31 cellular contexts compared by ENCODE assay signal in the genomic region with DNA sequence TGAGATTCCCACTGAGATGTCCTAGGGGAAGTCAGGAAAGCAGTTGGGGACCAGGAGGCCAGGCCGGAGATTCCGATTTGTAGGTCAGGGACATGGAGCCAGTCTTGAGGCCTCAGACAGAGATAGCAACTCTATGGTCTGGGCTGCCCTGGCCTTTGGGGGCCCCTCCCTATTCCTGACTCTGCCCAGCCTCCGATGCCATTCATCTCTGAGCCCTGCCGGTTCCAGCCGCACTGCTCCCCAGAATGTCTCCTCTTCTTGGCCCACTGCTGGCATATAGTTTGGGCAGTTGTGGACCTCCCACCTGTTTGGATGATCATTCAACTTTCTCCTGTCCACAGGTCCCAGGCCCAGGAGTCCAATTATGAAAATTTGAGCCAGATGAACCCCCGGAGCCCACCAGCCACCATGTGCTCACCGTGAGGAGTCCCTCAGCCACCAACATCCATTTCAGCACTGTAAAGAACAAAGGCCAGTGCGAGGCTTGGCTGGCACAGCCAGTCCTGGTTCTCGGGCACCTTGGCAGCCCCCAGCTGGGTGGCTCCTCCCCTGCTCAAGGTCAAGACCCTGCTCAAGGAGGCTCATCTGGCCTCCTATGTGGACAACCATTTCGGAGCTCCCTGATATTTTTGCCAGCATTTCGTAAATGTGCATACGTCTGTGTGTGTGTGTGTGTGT. TPM values are rescaled to one million over a fixed set of nuclear protein-coding genes. Genes with fewer than 3 reads are reported as not detected.
"Had no signal": no experiment of that assay in that cellular context is flagged by ENCODE, and none has a peak within 500 bp of the region (broad histone marks: within the 10 kb centered on the region; RNA-seq: fewer than 3 reads in every experiment).

No MANE protein-coding gene starts in this region.

- DNase-seq: activated CD4-positive, alpha-beta T cell treated with anti-CD3 and anti-CD28 coated beads for 4 hours; activated CD4-positive, alpha-beta T cell treated with anti-CD3 and anti-CD28 coated beads, Interleukin-2, amount 50 U/mL, for 1 hour; activated CD4-positive, alpha-beta T cell treated with anti-CD3 and anti-CD28 coated beads, Interleukin-2, amount 50 U/mL, for 48 hours; activated CD4-positive, CD25-positive, alpha-beta regulatory T cell; activated CD4-positive, CD25-positive, alpha-beta regulatory T cell treated with anti-CD3 and anti-CD28 coated beads, Interleukin-2, amount 50 U/mL, for 72 hours; activated CD8-positive, alpha-beta memory T cell treated with anti-CD3 and anti-CD28 coated beads for 24 hours; activated CD8-positive, alpha-beta T cell treated with anti-CD3 and anti-CD28 coated beads for 36 hours; activated effector memory CD4-positive, alpha-beta T cell treated with anti-CD3 and anti-CD28 coated beads, Interleukin-2, amount 50 U/mL, for 16 hours; activated naive CD4-positive, alpha-beta T cell treated with anti-CD3 and anti-CD28 coated beads for 36 hours; activated naive CD8-positive, alpha-beta T cell treated with anti-CD3 and anti-CD28 coated beads for 36 hours; activated naive CD8-positive, alpha-beta T cell treated with anti-CD3 and anti-CD28 coated beads, Interleukin-2, amount 50 U/mL, for 24 hours; activated T-cell treated with anti-CD3 and anti-CD28 coated beads, Interleukin-2, amount 50 U/mL, for 48 hours; adrenal gland; amygdala; aorta; body of pancreas; caudate nucleus; cortex of kidney; dermis blood vessel endothelial cell; effector CD4-positive, alpha-beta T cell; effector memory CD8-positive, alpha-beta T cell; erythroblast; foreskin keratinocyte; gastrocnemius medialis; glutamatergic neuron; T-helper 2 cell had no signal

- H3K9me3 ChIP-seq: adrenal gland, body of pancreas, esophagus muscularis mucosa, gastrocnemius medialis, heart left ventricle had no signal

- ATAC-seq: activated CD8-positive, alpha-beta T cell treated with anti-CD3 and anti-CD28 coated beads for 36 hours; activated naive CD8-positive, alpha-beta T cell treated with anti-CD3 and anti-CD28 coated beads, Interleukin-2, amount 50 U/mL, for 24 hours; body of pancreas; effector memory CD8-positive, alpha-beta T cell; foreskin keratinocyte; gastrocnemius medialis; heart left ventricle had no signal

- H3K4me3 ChIP-seq: adrenal gland, body of pancreas, esophagus muscularis mucosa, gastrocnemius medialis, heart left ventricle had no signal

- H3K36me3 ChIP-seq: adrenal gland, esophagus muscularis mucosa, gastrocnemius medialis, heart left ventricle had no signal

- H3K27ac ChIP-seq: adrenal gland, body of pancreas, esophagus muscularis mucosa, foreskin keratinocyte, gastrocnemius medialis, heart left ventricle had no signal

- H3K4me1 ChIP-seq: foreskin keratinocyte had no signal

RNA-seq across cellular contexts. Expression of a gene that starts 16.4 kb away (rescaled TPM):
- total RNA-seq: activated CD8-positive, alpha-beta T cell treated with anti-CD3 and anti-CD28 coated beads for 36 hours; activated naive CD4-positive, alpha-beta T cell treated with anti-CD3 and anti-CD28 coated beads for 36 hours; activated naive CD8-positive, alpha-beta T cell treated with anti-CD3 and anti-CD28 coated beads for 36 hours; activated T-helper 1 cell treated with anti-CD3 and anti-CD28 coated beads, Interleukin-12 subunit alpha, Interleukin-12 subunit beta, Interleukin-2, Interleukin-4 antibody, amounts not matched to agents 30 ng/mL and 10 ng/mL and 1 ng/mL, durations not matched to agents 14 hours and 24 hours and 36 hours; activated T-helper 2 cell treated with anti-CD3 and anti-CD28 coated beads, Interferon-gamma antibody, Interleukin-2, Interleukin-4, amounts not matched to agents 10 μg/mL and 5 μg/mL and 100 μg/mL, durations not matched to agents 14 hours and 24 hours and 36 hours; dermis blood vessel endothelial cell; gastrocnemius medialis; T-helper 1 cell treated with Interleukin-12 subunit alpha and Interleukin-12 subunit beta and Interleukin-4 antibody, amounts not matched to agents 30 ng/mL and 1 ng/mL, for 36 hours had no signal
